In the genomic region with DNA sequence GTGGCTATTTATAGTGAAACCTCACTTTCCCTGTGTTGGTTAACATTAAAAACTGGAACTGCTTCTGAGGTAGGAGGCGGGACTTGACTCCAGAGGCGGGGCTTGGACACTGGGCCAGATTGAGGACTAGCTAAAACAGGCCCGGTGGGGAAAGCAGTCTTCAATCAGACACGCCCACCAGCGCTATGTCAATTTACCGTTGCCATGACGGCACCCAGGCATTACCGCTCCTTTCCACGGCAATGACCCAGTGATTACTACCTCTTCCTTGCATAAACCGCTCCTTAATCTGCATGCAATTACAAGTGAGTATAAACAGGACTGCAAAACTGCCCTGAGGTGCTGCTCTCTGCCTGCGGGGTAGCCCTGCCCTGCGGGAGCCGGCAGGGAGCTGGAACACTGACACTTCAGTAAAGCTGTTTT, we compare ENCODE assay signal across 8 cellular contexts. TPM values are rescaled to one million over a fixed set of nuclear protein-coding genes. Genes with fewer than 3 reads are reported as not detected.
DNase-seq lines count a peak whose midpoint lies in the region; ATAC-seq, FAIRE-seq and TF ChIP-seq lines count a peak whose summit lies in the region.

No MANE protein-coding gene starts in this region.

- no peak for TF ChIP-seq EP300 in H1 (IDR thresholded peaks at IDR 0.05; ENCODE audit: borderline replicate concordance in 1 of 2, low read depth in 2 of 2, low read length in 2 of 2)

- no peak for TF ChIP-seq CTCF in H1 (IDR thresholded peaks at IDR 0.05; ENCODE audit: control extremely low read depth in 1 of 3, insufficient read depth in 1 of 3, low read depth in 1 of 3, low read length in 3 of 3)

- H3K23ac ChIP-seq in H1 (ENCODE audit: insufficient read length) (no peak overlapping the region), mesenchymal stem cell (ENCODE audit: low read length in 2 of 2) (no peak overlapping the region)

- H3K4me2 ChIP-seq in H1 (ENCODE audit: insufficient read depth in 1 of 2, low read depth in 2 of 2, low read length in 2 of 2): peak overlapping the region; percentile 5 to 63; a peak in 3 of 4 replicates
- H3K4me2 ChIP-seq in mesenchymal stem cell (ENCODE audit: low read length, poor library complexity, severe bottlenecking): peak overlapping the region; percentile 42

- 15% methylated on average over 13 of the region's 13 CpGs; no CpG with 5 or more reads in 1 of the 2 experiments for WGBS in H1 (ENCODE audit: extremely low coverage in 1 of 2, insufficient coverage in 1 of 2, insufficient read length in 1 of 2, insufficient replicate concordance in 2 of 2, low coverage in 1 of 2, low lambda C conversion rate in 2 of 2, missing lambda C conversion rate in 1 of 2), 2 experiments
- 7% methylated on average over 13 of the region's 13 CpGs for WGBS in mesenchymal stem cell

- no peak overlapping the region for H3K4ac ChIP-seq in H1 (replicated peaks; ENCODE audit: insufficient read length, low read depth, low read length)
- H3K4ac ChIP-seq in mesenchymal stem cell (ENCODE audit: low read depth in 1 of 2, low read length in 2 of 2): peak overlapping the region in 1 of 2 experiments; percentile 52

- no peak for TF ChIP-seq POLR2A in H1 (IDR thresholded peaks at IDR 0.05; ENCODE audit: control extremely low read depth in 1 of 2, low read depth in 2 of 2, low read length in 2 of 2)

- H3K56ac ChIP-seq in H1 (replicated peaks; ENCODE audit: insufficient read length, low read depth, low read length): no peak overlapping the region

- no peaks in the 10 kb centered on the region for H3K9me3 Mint-ChIP-seq in stimulated activated effector memory CD8-positive, alpha-beta T cell treated with anti-CD3 and anti-CD28 coated beads, Interleukin-12 subunit alpha, Interleukin-12 subunit beta, amount 100 ng/mL, for 72 hours

- peaks cover 0 to 5% of the 10 kb centered on the region in 2 experiments for H4K20me1 ChIP-seq in H1 (replicated peaks in 1 of 2; ENCODE audit: control insufficient read depth in 1 of 2, insufficient read depth in 2 of 2, low read length in 2 of 2)

- peak; percentile 88 for ATAC-seq in stimulated activated effector memory CD8-positive, alpha-beta T cell treated with anti-CD3 and anti-CD28 coated beads, Interleukin-12 subunit alpha, Interleukin-12 subunit beta, amount 100 ng/mL, for 72 hours
- ATAC-seq in GM21515 (IDR thresholded peaks at IDR 0.05; ENCODE audit: unreplicated experiment): no peak
- ATAC-seq in GM21717 (IDR thresholded peaks at IDR 0.05; ENCODE audit: unreplicated experiment): no peak

- no peak overlapping the region for H2BK20ac ChIP-seq in H1 (ENCODE audit: low read length)

- peak overlapping the region; percentile 69 for H3K27ac Mint-ChIP-seq in stimulated activated effector memory CD8-positive, alpha-beta T cell treated with anti-CD3 and anti-CD28 coated beads, Interleukin-12 subunit alpha, Interleukin-12 subunit beta, amount 100 ng/mL, for 72 hours

- POLR2A ChIA-PET in H1 (lab: Charles Lee; ENCODE audit: partially characterized antibody): interaction anchor here (0.7 to 0.8 kb wide), 2 partner anchors 49 to 83 kb away, joined by 3 read pairs; no protein-coding TSS in a partner anchor

- H3K4me3 Mint-ChIP-seq in stimulated activated effector memory CD8-positive, alpha-beta T cell treated with anti-CD3 and anti-CD28 coated beads, Interleukin-12 subunit alpha, Interleukin-12 subunit beta, amount 100 ng/mL, for 72 hours: no peak overlapping the region

- peak; percentile 89 for FAIRE-seq in H1 (lab: Jason Lieb, UNC)

- H3K36me3 ChIP-seq in H1 (ENCODE audit: control insufficient read depth in 2 of 4, insufficient read depth in 4 of 4, low read length in 3 of 4) (no peaks in the 10 kb centered on the region), mesenchymal stem cell (ENCODE audit: control insufficient read depth in 1 of 2, insufficient read depth in 2 of 2, low read depth in 1 of 2, low read length in 2 of 2) (peaks cover 4 to 6% of the 10 kb centered on the region in 2 experiments)

- CTCF ChIA-PET in H1 (lab: Charles Lee; ENCODE audit: partially characterized antibody): interaction anchor here (0.7 to 2.1 kb wide), 11 partner anchors 9 to 112 kb away, joined by 3 to 8 read pairs (median 3); no protein-coding TSS in a partner anchor

- H4K5ac ChIP-seq in H1 (ENCODE audit: insufficient read length, low read depth, low read length): no peak overlapping the region

- H3K4me1 ChIP-seq in H1 (replicated peaks in 1 of 4; ENCODE audit: control insufficient read depth in 3 of 4, insufficient read depth in 4 of 4, low read length in 3 of 4) (peaks cover 6 to 13% (median 8%) of the 10 kb centered on the region in 4 experiments), mesenchymal stem cell (ENCODE audit: control insufficient read depth, insufficient read depth, low read depth, low read length) (peaks cover 15% of the 10 kb centered on the region)

- no peaks in the 10 kb centered on the region for H3K9me3 ChIP-seq in H1 (ENCODE audit: insufficient read depth in 2 of 2, low read depth in 1 of 2, low read length in 1 of 2)
- H3K9me3 ChIP-seq in mesenchymal stem cell (ENCODE audit: control insufficient read depth, low read length): no peaks in the 10 kb centered on the region

- no peak overlapping the region for H2BK15ac ChIP-seq in H1 (ENCODE audit: low read length)
- H2BK15ac ChIP-seq in mesenchymal stem cell (ENCODE audit: low read depth, poor library complexity, severe bottlenecking): no peak overlapping the region

- H3K27me3 ChIP-seq in H1 (replicated peaks in 1 of 4; ENCODE audit: control insufficient read depth in 3 of 4, extremely low read depth in 1 of 4, insufficient read depth in 3 of 4, low read length in 3 of 4): no peaks in the 10 kb centered on the region
- H3K27me3 ChIP-seq in mesenchymal stem cell (ENCODE audit: control insufficient read depth in 1 of 2, insufficient read depth in 1 of 2, low read length in 2 of 2): no peaks in the 10 kb centered on the region

- H3K79me1 ChIP-seq in H1 (ENCODE audit: low read depth, low read length) (peaks cover 5% of the 10 kb centered on the region), mesenchymal stem cell (replicated peaks; ENCODE audit: low read length, poor library complexity, severe bottlenecking) (peaks cover 23% of the 10 kb centered on the region)

- H3K23me2 ChIP-seq in H1 (ENCODE audit: low read depth, low read length): no peaks in the 10 kb centered on the region

- H3K18ac ChIP-seq in H1 (ENCODE audit: extremely low read depth, low read length): no peak overlapping the region; the same call in 1 of the 2 replicates
- peak overlapping the region in 1 of 2 experiments; percentile 7 for H3K18ac ChIP-seq in mesenchymal stem cell (ENCODE audit: low read depth in 1 of 2, low read length in 2 of 2)

- no peak overlapping the region for H2BK12ac ChIP-seq in H1 (ENCODE audit: low read depth, low read length)
- H2BK12ac ChIP-seq in mesenchymal stem cell (ENCODE audit: low read length in 2 of 2): no peak overlapping the region

- H3K9ac ChIP-seq in H1 (replicated peaks in 1 of 4; ENCODE audit: extremely low read depth in 1 of 4, low read depth in 3 of 4, low read length in 3 of 4) (no peak overlapping the region), mesenchymal stem cell (ENCODE audit: low read length) (peak overlapping the region; percentile 75)

- H3K4me3 ChIP-seq in H1 (ENCODE audit: extremely low read depth in 1 of 4, insufficient read depth in 2 of 4, low read depth in 3 of 4, low read length in 4 of 4): no peak overlapping the region
- H3K4me3 ChIP-seq in mesenchymal stem cell (ENCODE audit: insufficient read depth in 1 of 2, low read depth in 1 of 2, low read length in 2 of 2): peak overlapping the region in 1 of 2 experiments; percentile 44

- H2BK5ac ChIP-seq in H1 (ENCODE audit: low read depth, low read length) (no peak overlapping the region), mesenchymal stem cell (ENCODE audit: low read depth, low read length, poor library complexity, severe bottlenecking) (no peak overlapping the region)

- H4K8ac ChIP-seq in H1 (ENCODE audit: extremely low read depth, insufficient read depth, low read length) (no peak overlapping the region), mesenchymal stem cell (ENCODE audit: low read length) (no peak overlapping the region)

- H3K4me1 Mint-ChIP-seq in stimulated activated effector memory CD8-positive, alpha-beta T cell treated with anti-CD3 and anti-CD28 coated beads, Interleukin-12 subunit alpha, Interleukin-12 subunit beta, amount 100 ng/mL, for 72 hours: peaks cover 26% of the 10 kb centered on the region

- H4K91ac ChIP-seq in H1 (replicated peaks; ENCODE audit: insufficient read length, low read length) (no peak overlapping the region), mesenchymal stem cell (ENCODE audit: low read length) (no peak overlapping the region)

- TF ChIP-seq RAD21 in H1 (IDR thresholded peaks at IDR 0.05 in 1 of 2, conservative IDR thresholded peaks at IDR 0.05 in 1 of 2; ENCODE audit: low read depth in 2 of 2, low read length in 2 of 2): no peak

- H2BK120ac ChIP-seq in H1 (replicated peaks; ENCODE audit: low read depth, low read length) (no peak overlapping the region), mesenchymal stem cell (ENCODE audit: low read depth, low read length) (no peak overlapping the region)

- H3K27ac ChIP-seq in H1 (ENCODE audit: low read depth, low read length) (no peak overlapping the region), mesenchymal stem cell (ENCODE audit: low read length, poor library complexity, severe bottlenecking) (no peak overlapping the region)

- no peak overlapping the region for H3K14ac ChIP-seq in H1 (ENCODE audit: insufficient read length)
- no peak overlapping the region for H3K14ac ChIP-seq in mesenchymal stem cell (ENCODE audit: low read length in 2 of 2)

- peaks cover 7% of the 10 kb centered on the region for H3K36me3 Mint-ChIP-seq in stimulated activated effector memory CD8-positive, alpha-beta T cell treated with anti-CD3 and anti-CD28 coated beads, Interleukin-12 subunit alpha, Interleukin-12 subunit beta, amount 100 ng/mL, for 72 hours

- no peaks in the 10 kb centered on the region for H3K79me2 ChIP-seq in H1 (ENCODE audit: control insufficient read depth in 1 of 2, insufficient read depth in 2 of 2, low read length in 2 of 2)

- H2AK5ac ChIP-seq in H1 (ENCODE audit: low read depth, low read length) (no peak overlapping the region), mesenchymal stem cell (ENCODE audit: low read length, severe bottlenecking) (no peak overlapping the region)

- DNase-seq in HCEC 1CT: peak; percentile 88
- peak; percentile 95 for DNase-seq in NCI-H2196 (lab: John Stamatoyannopoulos, UW; ENCODE audit: unreplicated experiment)
- DNase-seq in activated CD4-positive, alpha-beta T cell treated with anti-CD3 and anti-CD28 coated beads for 1 hour: peak; percentile 16
- peak; percentile 61 to 89 for DNase-seq in H1 (ENCODE audit: low read depth in 1 of 2, low spot score in 2 of 2)
- DNase-seq in mesenchymal stem cell: peak; percentile 98
- no peak for DNase-seq in stimulated activated effector memory CD8-positive, alpha-beta T cell treated with anti-CD3 and anti-CD28 coated beads, Interleukin-12 subunit alpha, Interleukin-12 subunit beta, amount 100 ng/mL, for 72 hours (ENCODE audit: low spot score in 2 of 2)

- H2AFZ ChIP-seq in H1 (ENCODE audit: low read length): no peak overlapping the region
- no peak overlapping the region for H2AFZ ChIP-seq in mesenchymal stem cell (ENCODE audit: low read depth, low read length)

RNA-seq across cellular contexts. Expression of a gene that starts 35.3 kb away (rescaled TPM):
- 68.6 and 75.8 TPM in 2 replicates for total RNA-seq in H1 (2021; fragmentation: NEBNext Ultra II Directional; extraction: Animal tissue kit (Norgen Biotek cat#: 25700))
- 12.1 and 13.8 TPM in 2 replicates for polyA plus RNA-seq in H1 (2011; rRNA removed)
- 25.4 TPM for polyA plus RNA-seq in H1 (2011; cell fraction: cytosol; rRNA removed)
- 26.6 TPM for polyA plus RNA-seq in H1 (2011; cell fraction: nucleus; rRNA removed)
- 33.6 to 61.3 TPM (median 38.1 TPM) in 4 replicates for polyA plus RNA-seq in H1 (2012, experiment 1 of 2)
- polyA plus RNA-seq in H1 (2012, experiment 2 of 2): 4.3 TPM
- polyA plus RNA-seq in H1 (2013, experiment 1 of 2): 98.5 TPM
- polyA plus RNA-seq in H1 (2013, experiment 2 of 2): 87.2 TPM
- polyA minus RNA-seq in H1 (2011; rRNA and poly(A)+ RNA removed): 18.7 and 22.1 TPM in 2 replicates
- polyA minus RNA-seq in H1 (2011; cell fraction: cytosol; rRNA and poly(A)+ RNA removed): 18.1 TPM
- 46.1 TPM for polyA minus RNA-seq in H1 (2011; cell fraction: nucleus; rRNA and poly(A)+ RNA removed)
- polyA plus RNA-seq in mesenchymal stem cell (2013, experiment 1 of 2): 111 TPM
- polyA plus RNA-seq in mesenchymal stem cell (2013, experiment 2 of 2): 106 TPM

Comparison
In these comparisons a context has a peak if more than half of its experiments do, and no peak if none do; other contexts are left out.
1. DNase-seq: peak in HCEC 1CT (single experiment), NCI-H2196 (single experiment), activated CD4-positive, alpha-beta T cell treated with anti-CD3 and anti-CD28 coated beads for 1 hour (single experiment), H1 (2 of 2) and mesenchymal stem cell (single experiment); none in stimulated activated effector memory CD8-positive, alpha-beta T cell treated with anti-CD3 and anti-CD28 coated beads, Interleukin-12 subunit alpha, Interleukin-12 subunit beta, amount 100 ng/mL, for 72 hours (0 of 2).